Comparison of ENCODE assay signal across 7 cellular contexts in the genomic region with DNA sequence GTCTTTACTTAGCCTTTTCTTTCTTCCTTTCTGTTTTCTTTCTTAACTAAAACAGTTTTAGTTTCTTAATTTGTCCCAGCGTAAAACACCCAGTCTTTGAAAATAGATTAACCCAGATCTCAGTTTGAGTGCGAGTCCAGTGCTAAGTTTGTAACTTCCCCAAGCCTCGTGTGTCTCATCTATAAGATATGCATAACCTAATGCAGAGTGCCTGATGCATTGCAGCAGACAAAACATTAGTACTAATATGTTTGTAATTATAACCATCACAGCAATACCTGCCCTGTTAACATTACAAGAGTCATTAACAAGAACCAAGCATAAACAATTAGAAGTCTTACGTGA. TPM values are rescaled to one million over a fixed set of nuclear protein-coding genes. Genes with fewer than 3 reads are reported as not detected.
A peak's percentile ranks its signal among the peaks of the same experiment; 100 is the strongest.
DNase-seq lines count a peak whose midpoint lies in the region; ATAC-seq, FAIRE-seq and TF ChIP-seq lines count a peak whose summit lies in the region.

No MANE protein-coding gene starts in this region.

- FAIRE-seq in islet of Langerhans (lab: Jason Lieb, UNC): peak; percentile 90

- H3K36me3 ChIP-seq in HUES6 (ENCODE audit: control insufficient read depth, insufficient read depth, low read length): no peaks in the 10 kb centered on the region
- no peaks in the 10 kb centered on the region for H3K36me3 ChIP-seq in adrenal gland (replicated peaks in 1 of 2)

- peak overlapping the region; percentile 88 for H3K9ac ChIP-seq in HUES6 (ENCODE audit: low read length)

- H3K27me3 ChIP-seq in HUES6 (ENCODE audit: control insufficient read depth, insufficient read depth, low read length) (no peaks in the 10 kb centered on the region), adrenal gland (peaks cover 8% of the 10 kb centered on the region)

- H3K27ac ChIP-seq in HUES6 (ENCODE audit: low read depth, low read length) (peak overlapping the region; percentile 93), adrenal gland (peak overlapping the region in 4 of 5 donors; percentile 74 to 94 (median 80)), substantia nigra (ENCODE audit: low read depth, low read length, poor library complexity, severe bottlenecking) (peak overlapping the region; percentile 95)

- peaks cover 41% of the 10 kb centered on the region for H3K4me1 ChIP-seq in HUES6 (ENCODE audit: control insufficient read depth, insufficient read depth, low read length)
- H3K4me1 ChIP-seq in adrenal gland (replicated peaks in 1 of 2): peaks cover 4 to 21% of the 10 kb centered on the region in 2 donors

- intact Hi-C loops in adrenal gland (cut with DNase I): loop anchor here (5.0 to 10.0 kb wide), 4 partner anchors 255 to 523 kb away; no protein-coding TSS in a partner anchor

- WGBS in adrenal gland, 4 donors: 18 to 42% (median 27%) methylated on average over 4 of the region's 4 CpGs

- TF ChIP-seq CTCF in adrenal gland (IDR thresholded peaks at IDR 0.05): no peak

- H3K4me3 ChIP-seq in HUES6 (ENCODE audit: low read depth, low read length) (peak overlapping the region; percentile 79), adrenal gland (peak overlapping the region in 3 of 4 donors; percentile 24 to 62 (median 49))

- H3K9me3 ChIP-seq in HUES6 (ENCODE audit: control insufficient read depth, insufficient read depth, low read depth, low read length) (no peaks in the 10 kb centered on the region), adrenal gland (replicated peaks in 1 of 3) (no peaks in the 10 kb centered on the region)

- no peak for TF ChIP-seq POLR2A in adrenal gland (IDR thresholded peaks at IDR 0.05)

- peak; percentile 10 for ATAC-seq in GM18517 (IDR thresholded peaks at IDR 0.05; ENCODE audit: unreplicated experiment)
- ATAC-seq in GM21526 (IDR thresholded peaks at IDR 0.05; ENCODE audit: low FRiP score, unreplicated experiment): no peak

- DNase-seq in adrenal gland (no peak), substantia nigra (lab: John Stamatoyannopoulos, UW) (no peak)
- DNase-seq in stimulated activated CD4-positive, alpha-beta T cell treated with anti-CD3 and anti-CD28 coated beads, Interleukin-1b, Interleukin-23, amount 100 ng/mL, for 48 hours: no peak

RNA-seq across cellular contexts. Expression of gene GEMIN8, which starts 0.5 kb away (rescaled TPM):
- total RNA-seq in adrenal gland: 10 to 100 TPM; 13.9 to 30.7 (median 19.8) TPM
- polyA plus RNA-seq in adrenal gland: 10 to 100 TPM; 15.1 to 32.9 (median 24.1) TPM
